8 cellular contexts compared by ENCODE assay signal in genomic region chr14:21990116-21990515, GRCh38.
DNase-seq lines count a peak whose midpoint lies in the region; ATAC-seq and TF ChIP-seq lines count a peak whose summit lies in the region.

No MANE protein-coding gene starts in this region.

- H3K4me1 ChIP-seq in KMS-11 (ENCODE audit: low read depth, poor library complexity, severe bottlenecking) = peaks cover 28% of the 10 kb centered on the region

- H3K4me2 ChIP-seq in KMS-11 = peak overlapping the region; percentile 33; the same call in 1 of the 2 replicates

- no peak overlapping the region for H2AFZ ChIP-seq in KMS-11 (ENCODE audit: low read depth)

- TF ChIP-seq CTCF in Calu3 (IDR thresholded peaks at IDR 0.05; ENCODE audit: unreplicated experiment) = peak; percentile 22
- peak; percentile 42; the same call in 1 of the 2 replicates for TF ChIP-seq CTCF in KMS-11 (conservative IDR thresholded peaks at IDR 0.05; ENCODE audit: low read depth, low read length)

- intact Hi-C loops in Calu3 (cut with micrococcal nuclease; ENCODE audit: unreplicated experiment) = no loop called here

- no peak for ATAC-seq in activated naive CD8-positive, alpha-beta T cell treated with anti-CD3 and anti-CD28 coated beads, Interleukin-2, amount 50 U/mL, for 24 hours
- ATAC-seq in GM18520 (IDR thresholded peaks at IDR 0.05; ENCODE audit: unreplicated experiment) (no peak), GM21381 (IDR thresholded peaks at IDR 0.05; ENCODE audit: unreplicated experiment) (no peak)

- no peaks in the 10 kb centered on the region for H3K27me3 ChIP-seq in KMS-11 (ENCODE audit: insufficient read depth, low read depth)

- CTCF ChIA-PET in Calu3 (lab: Charles Lee) = interaction anchor here (1.2 to 1.5 kb wide), 3 partner anchors 9 to 12 kb away, joined by 3 to 7 read pairs (median 7); no protein-coding TSS in a partner anchor

- no peaks in the 10 kb centered on the region for H3K4me1 Mint-ChIP-seq in Calu3 (ENCODE audit: low read depth, unreplicated experiment)
- H3K4me1 Mint-ChIP-seq in activated naive CD8-positive, alpha-beta T cell treated with anti-CD3 and anti-CD28 coated beads, Interleukin-2, amount 50 U/mL, for 24 hours = peaks cover 43% of the 10 kb centered on the region

- BruUV-seq in Calu3 (replicated peaks; lab: Mats Ljungman, UMichigan) = no TSS peak

- no peaks in the 10 kb centered on the region for H3K36me3 Mint-ChIP-seq in Calu3 (ENCODE audit: insufficient read depth, unreplicated experiment)
- no peaks in the 10 kb centered on the region for H3K36me3 Mint-ChIP-seq in activated naive CD8-positive, alpha-beta T cell treated with anti-CD3 and anti-CD28 coated beads, Interleukin-2, amount 50 U/mL, for 24 hours (ENCODE audit: low read depth)

- no peak overlapping the region for H3K27ac Mint-ChIP-seq in Calu3 (ENCODE audit: unreplicated experiment)
- H3K27ac Mint-ChIP-seq in activated naive CD8-positive, alpha-beta T cell treated with anti-CD3 and anti-CD28 coated beads, Interleukin-2, amount 50 U/mL, for 24 hours = no peak overlapping the region

- no peak overlapping the region for H3K9ac ChIP-seq in KMS-11

- H3K36me3 ChIP-seq in KMS-11 (ENCODE audit: insufficient read depth) = no peaks in the 10 kb centered on the region

- no peak overlapping the region for H3K27ac ChIP-seq in KMS-11

- H3K4me3 Mint-ChIP-seq in Calu3 (ENCODE audit: low read depth, unreplicated experiment) = no peak overlapping the region
- H3K4me3 Mint-ChIP-seq in activated naive CD8-positive, alpha-beta T cell treated with anti-CD3 and anti-CD28 coated beads, Interleukin-2, amount 50 U/mL, for 24 hours = peak overlapping the region; percentile 62

- DNase-seq in Calu3 (no peak), lung microvascular endothelial cell (ENCODE audit: low read depth in 2 of 2) (peak; percentile 12 to 16), KG1 (lab: John Stamatoyannopoulos, UW) (no peak), NCI-H146 treated with DMSO at 0.1 percent for 48 hours (lab: John Stamatoyannopoulos, UW; ENCODE audit: unreplicated experiment) (no peak)
- no peak for DNase-seq in activated naive CD8-positive, alpha-beta T cell treated with anti-CD3 and anti-CD28 coated beads, Interleukin-2, amount 50 U/mL, for 24 hours

- no peaks in the 10 kb centered on the region for H4K20me1 ChIP-seq in KMS-11 (ENCODE audit: insufficient read depth)

- H3K27me3 Mint-ChIP-seq in Calu3 (ENCODE audit: unreplicated experiment) = peaks cover 73% of the 10 kb centered on the region
- no peaks in the 10 kb centered on the region for H3K27me3 Mint-ChIP-seq in activated naive CD8-positive, alpha-beta T cell treated with anti-CD3 and anti-CD28 coated beads, Interleukin-2, amount 50 U/mL, for 24 hours

- no peak overlapping the region for H3K4me3 ChIP-seq in KMS-11 (IDR thresholded peaks at IDR 0.05; ENCODE audit: insufficient read depth, low read depth, low read length)

- no peaks in the 10 kb centered on the region for H3K79me2 ChIP-seq in KMS-11 (ENCODE audit: insufficient read depth, low read depth)

- H3K9me3 Mint-ChIP-seq in Calu3 (ENCODE audit: low read depth, unreplicated experiment) = no peaks in the 10 kb centered on the region
- H3K9me3 Mint-ChIP-seq in activated naive CD8-positive, alpha-beta T cell treated with anti-CD3 and anti-CD28 coated beads, Interleukin-2, amount 50 U/mL, for 24 hours = no peaks in the 10 kb centered on the region

Comparison
In these comparisons a context has a peak if more than half of its experiments do, and no peak if none do; other contexts are left out.
1. DNase-seq: peak in lung microvascular endothelial cell (2 of 2); none in Calu3 (single experiment), activated naive CD8-positive, alpha-beta T cell treated with anti-CD3 and anti-CD28 coated beads, Interleukin-2, amount 50 U/mL, for 24 hours (single experiment), KG1 (single experiment) and NCI-H146 treated with DMSO at 0.1 percent for 48 hours (single experiment).